Comparison of ENCODE assay signal across 1 cellular context in the genomic region with DNA sequence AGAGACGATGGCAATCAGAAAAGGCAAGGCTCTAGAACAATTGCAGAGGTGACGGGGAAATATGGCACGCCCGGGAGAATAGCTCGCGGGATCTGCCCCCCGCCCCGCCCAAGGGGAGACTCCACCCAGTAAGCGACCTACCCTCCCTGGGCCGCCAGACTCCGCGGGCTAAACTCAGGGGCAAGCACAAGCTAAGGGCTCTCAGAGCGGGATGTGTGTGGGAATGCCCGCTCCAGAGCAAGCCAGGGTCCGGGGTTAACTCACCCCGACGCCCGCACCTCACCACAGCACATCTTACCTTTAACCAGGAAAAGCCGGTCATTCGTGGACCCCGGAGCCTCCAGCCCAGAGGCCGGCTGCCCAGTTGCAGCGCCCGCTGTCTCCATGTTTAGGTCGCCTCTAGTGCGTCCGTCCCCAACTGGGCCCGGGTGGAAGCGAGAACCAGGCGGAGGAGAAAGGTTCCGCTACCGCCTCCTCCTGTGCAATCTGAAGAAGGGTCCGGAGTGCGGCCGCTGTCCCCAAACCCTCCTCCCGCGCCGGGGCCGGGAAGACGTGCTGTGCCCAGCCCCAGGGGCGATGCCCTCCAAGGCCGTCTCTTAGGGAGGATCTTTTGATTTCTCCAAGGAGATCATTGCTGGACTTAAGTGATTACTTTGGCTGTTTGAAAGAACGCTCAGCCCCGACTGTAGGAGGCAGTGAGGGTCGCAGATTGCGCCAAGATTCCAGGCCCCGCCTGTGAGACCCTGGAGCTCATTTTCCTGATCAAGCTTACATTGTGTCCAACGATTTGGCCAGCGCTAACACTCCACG.
TF ChIP-seq lines count a peak whose summit lies in the region.

TSS of gene TMEM242 (minus strand) at position 406 of the 810 bp plus-strand sequence. CDS start at position 386, 20 bp downstream.

TF ChIP-seq in GM23338, 12 proteins besides CTCF, POLR2A, EP300 and RAD21 (continued from another document):
- TF ChIP-seq, protein P1, sequence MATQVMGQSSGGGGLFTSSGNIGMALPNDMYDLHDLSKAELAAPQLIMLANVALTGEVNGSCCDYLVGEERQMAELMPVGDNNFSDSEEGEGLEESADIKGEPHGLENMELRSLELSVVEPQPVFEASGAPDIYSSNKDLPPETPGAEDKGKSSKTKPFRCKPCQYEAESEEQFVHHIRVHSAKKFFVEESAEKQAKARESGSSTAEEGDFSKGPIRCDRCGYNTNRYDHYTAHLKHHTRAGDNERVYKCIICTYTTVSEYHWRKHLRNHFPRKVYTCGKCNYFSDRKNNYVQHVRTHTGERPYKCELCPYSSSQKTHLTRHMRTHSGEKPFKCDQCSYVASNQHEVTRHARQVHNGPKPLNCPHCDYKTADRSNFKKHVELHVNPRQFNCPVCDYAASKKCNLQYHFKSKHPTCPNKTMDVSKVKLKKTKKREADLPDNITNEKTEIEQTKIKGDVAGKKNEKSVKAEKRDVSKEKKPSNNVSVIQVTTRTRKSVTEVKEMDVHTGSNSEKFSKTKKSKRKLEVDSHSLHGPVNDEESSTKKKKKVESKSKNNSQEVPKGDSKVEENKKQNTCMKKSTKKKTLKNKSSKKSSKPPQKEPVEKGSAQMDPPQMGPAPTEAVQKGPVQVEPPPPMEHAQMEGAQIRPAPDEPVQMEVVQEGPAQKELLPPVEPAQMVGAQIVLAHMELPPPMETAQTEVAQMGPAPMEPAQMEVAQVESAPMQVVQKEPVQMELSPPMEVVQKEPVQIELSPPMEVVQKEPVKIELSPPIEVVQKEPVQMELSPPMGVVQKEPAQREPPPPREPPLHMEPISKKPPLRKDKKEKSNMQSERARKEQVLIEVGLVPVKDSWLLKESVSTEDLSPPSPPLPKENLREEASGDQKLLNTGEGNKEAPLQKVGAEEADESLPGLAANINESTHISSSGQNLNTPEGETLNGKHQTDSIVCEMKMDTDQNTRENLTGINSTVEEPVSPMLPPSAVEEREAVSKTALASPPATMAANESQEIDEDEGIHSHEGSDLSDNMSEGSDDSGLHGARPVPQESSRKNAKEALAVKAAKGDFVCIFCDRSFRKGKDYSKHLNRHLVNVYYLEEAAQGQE (IDR thresholded peaks at IDR 0.05; ENCODE audit: unreplicated experiment): peak; percentile 12
- TF ChIP-seq, protein P2, sequence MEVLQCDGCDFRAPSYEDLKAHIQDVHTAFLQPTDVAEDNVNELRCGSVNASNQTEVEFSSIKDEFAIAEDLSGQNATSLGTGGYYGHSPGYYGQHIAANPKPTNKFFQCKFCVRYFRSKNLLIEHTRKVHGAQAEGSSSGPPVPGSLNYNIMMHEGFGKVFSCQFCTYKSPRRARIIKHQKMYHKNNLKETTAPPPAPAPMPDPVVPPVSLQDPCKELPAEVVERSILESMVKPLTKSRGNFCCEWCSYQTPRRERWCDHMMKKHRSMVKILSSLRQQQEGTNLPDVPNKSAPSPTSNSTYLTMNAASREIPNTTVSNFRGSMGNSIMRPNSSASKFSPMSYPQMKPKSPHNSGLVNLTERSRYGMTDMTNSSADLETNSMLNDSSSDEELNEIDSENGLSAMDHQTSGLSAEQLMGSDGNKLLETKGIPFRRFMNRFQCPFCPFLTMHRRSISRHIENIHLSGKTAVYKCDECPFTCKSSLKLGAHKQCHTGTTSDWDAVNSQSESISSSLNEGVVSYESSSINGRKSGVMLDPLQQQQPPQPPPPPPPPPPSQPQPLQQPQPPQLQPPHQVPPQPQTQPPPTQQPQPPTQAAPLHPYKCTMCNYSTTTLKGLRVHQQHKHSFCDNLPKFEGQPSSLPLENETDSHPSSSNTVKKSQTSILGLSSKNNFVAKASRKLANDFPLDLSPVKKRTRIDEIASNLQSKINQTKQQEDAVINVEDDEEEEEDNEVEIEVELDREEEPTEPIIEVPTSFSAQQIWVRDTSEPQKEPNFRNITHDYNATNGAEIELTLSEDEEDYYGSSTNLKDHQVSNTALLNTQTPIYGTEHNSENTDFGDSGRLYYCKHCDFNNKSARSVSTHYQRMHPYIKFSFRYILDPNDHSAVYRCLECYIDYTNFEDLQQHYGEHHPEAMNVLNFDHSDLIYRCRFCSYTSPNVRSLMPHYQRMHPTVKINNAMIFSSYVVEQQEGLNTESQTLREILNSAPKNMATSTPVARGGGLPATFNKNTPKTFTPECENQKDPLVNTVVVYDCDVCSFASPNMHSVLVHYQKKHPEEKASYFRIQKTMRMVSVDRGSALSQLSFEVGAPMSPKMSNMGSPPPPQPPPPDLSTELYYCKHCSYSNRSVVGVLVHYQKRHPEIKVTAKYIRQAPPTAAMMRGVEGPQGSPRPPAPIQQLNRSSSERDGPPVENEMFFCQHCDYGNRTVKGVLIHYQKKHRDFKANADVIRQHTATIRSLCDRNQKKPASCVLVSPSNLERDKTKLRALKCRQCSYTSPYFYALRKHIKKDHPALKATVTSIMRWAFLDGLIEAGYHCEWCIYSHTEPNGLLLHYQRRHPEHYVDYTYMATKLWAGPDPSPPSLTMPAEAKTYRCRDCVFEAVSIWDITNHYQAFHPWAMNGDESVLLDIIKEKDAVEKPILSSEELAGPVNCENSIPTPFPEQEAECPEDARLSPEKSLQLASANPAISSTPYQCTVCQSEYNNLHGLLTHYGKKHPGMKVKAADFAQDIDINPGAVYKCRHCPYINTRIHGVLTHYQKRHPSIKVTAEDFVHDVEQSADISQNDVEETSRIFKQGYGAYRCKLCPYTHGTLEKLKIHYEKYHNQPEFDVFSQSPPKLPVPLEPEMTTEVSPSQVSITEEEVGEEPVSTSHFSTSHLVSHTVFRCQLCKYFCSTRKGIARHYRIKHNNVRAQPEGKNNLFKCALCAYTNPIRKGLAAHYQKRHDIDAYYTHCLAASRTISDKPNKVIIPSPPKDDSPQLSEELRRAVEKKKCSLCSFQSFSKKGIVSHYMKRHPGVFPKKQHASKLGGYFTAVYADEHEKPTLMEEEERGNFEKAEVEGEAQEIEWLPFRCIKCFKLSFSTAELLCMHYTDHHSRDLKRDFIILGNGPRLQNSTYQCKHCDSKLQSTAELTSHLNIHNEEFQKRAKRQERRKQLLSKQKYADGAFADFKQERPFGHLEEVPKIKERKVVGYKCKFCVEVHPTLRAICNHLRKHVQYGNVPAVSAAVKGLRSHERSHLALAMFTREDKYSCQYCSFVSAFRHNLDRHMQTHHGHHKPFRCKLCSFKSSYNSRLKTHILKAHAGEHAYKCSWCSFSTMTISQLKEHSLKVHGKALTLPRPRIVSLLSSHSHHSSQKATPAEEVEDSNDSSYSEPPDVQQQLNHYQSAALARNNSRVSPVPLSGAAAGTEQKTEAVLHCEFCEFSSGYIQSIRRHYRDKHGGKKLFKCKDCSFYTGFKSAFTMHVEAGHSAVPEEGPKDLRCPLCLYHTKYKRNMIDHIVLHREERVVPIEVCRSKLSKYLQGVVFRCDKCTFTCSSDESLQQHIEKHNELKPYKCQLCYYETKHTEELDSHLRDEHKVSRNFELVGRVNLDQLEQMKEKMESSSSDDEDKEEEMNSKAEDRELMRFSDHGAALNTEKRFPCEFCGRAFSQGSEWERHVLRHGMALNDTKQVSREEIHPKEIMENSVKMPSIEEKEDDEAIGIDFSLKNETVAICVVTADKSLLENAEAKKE (CRISPR knock-in tag; IDR thresholded peaks at IDR 0.05): 0 out of 2 replicates have a peak, but pooled peaks have one; percentile 16
- no peak for TF ChIP-seq EZH2 (IDR thresholded peaks at IDR 0.05; ENCODE audit: low read depth, unreplicated experiment)
